8 cellular contexts compared by ENCODE assay signal in the genomic region with DNA sequence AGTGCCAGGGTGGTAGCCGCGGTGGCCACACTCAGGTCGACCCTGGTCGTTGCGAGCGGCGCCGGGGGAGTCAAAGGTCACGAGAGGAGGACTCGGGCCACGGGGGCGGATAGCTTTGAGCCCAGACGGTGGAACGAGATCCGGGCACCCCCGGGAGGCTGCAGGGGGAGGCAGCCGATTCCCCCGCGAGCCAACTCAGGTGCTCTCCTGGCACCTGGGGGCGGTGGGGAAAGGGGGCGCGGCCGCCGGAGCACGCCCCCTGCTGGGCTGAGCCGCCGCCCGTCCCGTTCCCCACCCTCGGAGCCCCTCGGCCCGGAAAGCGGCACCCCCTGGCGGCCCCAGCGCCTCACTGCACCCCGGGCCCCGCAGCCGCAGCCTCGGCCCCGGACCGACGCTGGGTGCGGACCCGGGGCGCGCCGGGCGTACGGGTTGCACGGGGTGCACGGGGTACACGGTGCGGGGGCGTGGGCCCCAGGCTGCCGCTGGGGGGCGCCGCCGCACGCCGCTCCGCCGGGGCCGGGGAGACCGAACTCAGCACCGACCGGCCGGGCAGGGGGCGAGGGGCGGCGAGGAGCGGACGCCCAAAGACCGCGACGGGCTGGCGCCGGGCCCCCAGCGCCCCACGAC. TPM values are rescaled to one million over a fixed set of nuclear protein-coding genes. Genes with fewer than 3 reads are reported as not detected.
DNase-seq lines count a peak whose midpoint lies in the region; ATAC-seq and TF ChIP-seq lines count a peak whose summit lies in the region.

No MANE protein-coding gene starts in this region.

- POLR2A ChIA-PET in AG04449 (lab: Yijun Ruan, JAX) = interaction anchor here (0.6 kb wide), 1 partner anchor 26 kb away, joined by 3 read pairs; no protein-coding TSS in a partner anchor

- H3K27ac ChIP-seq in suprapubic skin = peak overlapping the region; percentile 71

- H3K36me3 ChIP-seq in suprapubic skin = no peaks in the 10 kb centered on the region

- WGBS in suprapubic skin = under 1% methylated on average over 29 of the region's 79 CpGs

- no peaks in the 10 kb centered on the region for H3K9me3 ChIP-seq in suprapubic skin

- TF ChIP-seq CTCF in AG04449 (IDR thresholded peaks at IDR 0.05; ENCODE audit: insufficient read depth, low read length, missing control alignments) (peak; percentile 83), suprapubic skin (IDR thresholded peaks at IDR 0.05) (peak; percentile 96)

- ATAC-seq in GM18511 (IDR thresholded peaks at IDR 0.05; ENCODE audit: unreplicated experiment) = peak; percentile 60
- ATAC-seq in HG03439 (IDR thresholded peaks at IDR 0.05; ENCODE audit: unreplicated experiment) = peak; percentile 51

- peak overlapping the region; percentile 58 for H3K4me3 ChIP-seq in AG04449 (ENCODE audit: low read depth, low read length)
- H3K4me3 ChIP-seq in suprapubic skin = peak overlapping the region; percentile 74

- peaks cover 31% of the 10 kb centered on the region for H3K4me1 ChIP-seq in suprapubic skin

- no peak for TF ChIP-seq EP300 in suprapubic skin (IDR thresholded peaks at IDR 0.05)

- DNase-seq in AG04449 (ENCODE audit: low read depth, low spot score) (no peak), RKO (ENCODE audit: low spot score) (peak; percentile 64), germinal center (ENCODE audit: low spot score) (peak; percentile 89), occipital lobe (lab: John Stamatoyannopoulos, UW) (peak; percentile 32), suprapubic skin (ENCODE audit: low spot score in 2 of 2) (no peak)
- DNase-seq in activated naive CD4-positive, alpha-beta T cell (lab: John Stamatoyannopoulos, UW) = peak; percentile 65 to 86 (median 76)

- no peaks in the 10 kb centered on the region for H3K27me3 ChIP-seq in suprapubic skin

- CTCF ChIA-PET in AG04449 (lab: Yijun Ruan, JAX) = interaction anchor here (0.6 to 12.2 kb wide), 28 partner anchors 7 to 223 kb away, joined by 3 to 257 read pairs (median 6); a partner anchor contains a TSS

- TF ChIP-seq POLR2A in suprapubic skin (IDR thresholded peaks at IDR 0.05) = no peak

RNA-seq across cellular contexts. Expression of a gene that starts 0.5 kb away (rescaled TPM):
- total RNA-seq in occipital lobe (47.9 TPM), suprapubic skin (1 to 10 TPM in 1 of 4 donors, under 1 TPM in 3; 0.51 to 1.1 (median 0.67) TPM)

RNA-seq across cellular contexts. Expression of a gene that starts 4.2 kb away (rescaled TPM):
- total RNA-seq in occipital lobe (9.7 TPM), suprapubic skin (10 to 100 TPM; 52.7 to 67.2 (median 57.3) TPM)

RNA-seq across cellular contexts. Expression of a gene that starts 19.2 kb away (rescaled TPM):
- total RNA-seq in occipital lobe = not detected
- total RNA-seq in suprapubic skin = under 1 TPM in 1 of 4 donors, not detected in 3; 0.53 TPM

RNA-seq across cellular contexts. Expression of a gene that starts 46.9 kb away (rescaled TPM):
- total RNA-seq in occipital lobe (5.1 TPM), suprapubic skin (10 to 100 TPM; 18.2 to 35.6 (median 27.0) TPM)

RNA-seq across cellular contexts. Expression of a gene that starts 53.6 kb away (rescaled TPM):
- total RNA-seq in occipital lobe = 25.3 TPM
- 10 to 100 TPM; 38.5 to 50.4 (median 39.6) TPM for total RNA-seq in suprapubic skin

Comparison
In these comparisons a context has a peak if more than half of its experiments do, and no peak if none do; other contexts are left out.
1. DNase-seq: peak in RKO (single experiment), activated naive CD4-positive, alpha-beta T cell (4 of 4), germinal center (single experiment) and occipital lobe (single experiment); none in AG04449 (single experiment) and suprapubic skin (0 of 2).
2. RNA of a gene that starts 0.5 kb away (total RNA-seq): 47.9 TPM in occipital lobe (single experiment); 0.51 to 1.1 TPM in suprapubic skin; every median in the first group is over 10 times any median in the second.